ENCODE assay signal across 27 cellular contexts in genomic region chr5:74657165-74657564, GRCh38.
"Had no signal": no experiment of that assay in that cellular context is flagged by ENCODE, and none has a peak within 500 bp of the region (broad histone marks: within the 10 kb centered on the region; RNA-seq: fewer than 3 reads in every experiment).

No MANE protein-coding gene starts in this region.

- H3K36me3 ChIP-seq: colonic mucosa had no signal

- H3K9me3 Mint-ChIP-seq: activated CD4-positive, alpha-beta memory T cell treated with anti-CD3 and anti-CD28 coated beads for 36 hours; activated CD4-positive, alpha-beta T cell treated with anti-CD3 and anti-CD28 coated beads, Interleukin-2, amount 10 ng/mL, durations not matched to agents 24 days and 14 days; activated T-cell treated with anti-CD3 and anti-CD28 coated beads, Interleukin-2, amount 50 U/mL, for 24 hours; activated T-helper 17 cell treated with anti-CD3 and anti-CD28 coated beads, Interleukin-2, amount 50 U/mL, for 72 hours had no signal

- H3K9me3 ChIP-seq: body of pancreas, colonic mucosa had no signal

- H3K27ac Mint-ChIP-seq: activated CD4-positive, alpha-beta memory T cell treated with anti-CD3 and anti-CD28 coated beads for 36 hours; activated CD4-positive, alpha-beta T cell treated with anti-CD3 and anti-CD28 coated beads for 36 hours; activated CD4-positive, alpha-beta T cell treated with anti-CD3 and anti-CD28 coated beads, Interleukin-2, amount 10 ng/mL, durations not matched to agents 24 days and 14 days; activated CD8-positive, alpha-beta memory T cell treated with anti-CD3 and anti-CD28 coated beads, Interleukin-2, amount 10 ng/mL, durations not matched to agents 7 days and 5 days; activated CD8-positive, alpha-beta T cell treated with anti-CD3 and anti-CD28 coated beads, Interleukin-2, amount 10 ng/mL, durations not matched to agents 7 days and 5 days; activated naive CD8-positive, alpha-beta T cell; activated T-cell treated with anti-CD3 and anti-CD28 coated beads, Interleukin-2, amount 50 U/mL, for 24 hours; activated T-helper 17 cell treated with anti-CD3 and anti-CD28 coated beads, Interleukin-2, amount 50 U/mL, for 72 hours had no signal

- H3K4me3 Mint-ChIP-seq: activated CD4-positive, alpha-beta memory T cell treated with anti-CD3 and anti-CD28 coated beads for 36 hours; activated CD4-positive, alpha-beta T cell treated with anti-CD3 and anti-CD28 coated beads for 36 hours; activated CD4-positive, alpha-beta T cell treated with anti-CD3 and anti-CD28 coated beads, Interleukin-2, amount 10 ng/mL, durations not matched to agents 24 days and 14 days; activated CD8-positive, alpha-beta memory T cell treated with anti-CD3 and anti-CD28 coated beads, Interleukin-2, amount 10 ng/mL, durations not matched to agents 7 days and 5 days; activated CD8-positive, alpha-beta T cell treated with anti-CD3 and anti-CD28 coated beads, Interleukin-2, amount 10 ng/mL, durations not matched to agents 7 days and 5 days; activated naive CD8-positive, alpha-beta T cell; activated T-cell treated with anti-CD3 and anti-CD28 coated beads, Interleukin-2, amount 50 U/mL, for 24 hours; activated T-helper 17 cell treated with anti-CD3 and anti-CD28 coated beads, Interleukin-2, amount 50 U/mL, for 72 hours had no signal

- H3K4me1 ChIP-seq: colonic mucosa had no signal

- H3K27ac ChIP-seq: body of pancreas, colonic mucosa, epithelial cell of prostate had no signal

- H3K4me3 ChIP-seq: body of pancreas, colonic mucosa had no signal

- ATAC-seq: activated CD4-positive, alpha-beta T cell treated with anti-CD3 and anti-CD28 coated beads for 36 hours; activated CD8-positive, alpha-beta memory T cell treated with anti-CD3 and anti-CD28 coated beads, Interleukin-2, amount 10 ng/mL, durations not matched to agents 7 days and 5 days; activated CD8-positive, alpha-beta T cell treated with anti-CD3 and anti-CD28 coated beads, Interleukin-2, amount 10 ng/mL, durations not matched to agents 7 days and 5 days; activated T-helper 17 cell treated with anti-CD3 and anti-CD28 coated beads, Interleukin-2, amount 50 U/mL, for 72 hours; body of pancreas had no signal

- H3K36me3 Mint-ChIP-seq: activated CD4-positive, alpha-beta memory T cell treated with anti-CD3 and anti-CD28 coated beads for 36 hours; activated CD8-positive, alpha-beta memory T cell treated with anti-CD3 and anti-CD28 coated beads, Interleukin-2, amount 10 ng/mL, durations not matched to agents 7 days and 5 days; activated naive CD8-positive, alpha-beta T cell had no signal

- H3K4me1 Mint-ChIP-seq: activated CD4-positive, alpha-beta T cell treated with anti-CD3 and anti-CD28 coated beads for 36 hours; activated CD4-positive, alpha-beta T cell treated with anti-CD3 and anti-CD28 coated beads, Interleukin-2, amount 10 ng/mL, durations not matched to agents 24 days and 14 days; activated CD8-positive, alpha-beta memory T cell treated with anti-CD3 and anti-CD28 coated beads, Interleukin-2, amount 10 ng/mL, durations not matched to agents 7 days and 5 days; activated T-helper 17 cell treated with anti-CD3 and anti-CD28 coated beads, Interleukin-2, amount 50 U/mL, for 72 hours had no signal

- DNase-seq: activated CD4-positive, alpha-beta memory T cell treated with anti-CD3 and anti-CD28 coated beads for 36 hours; activated CD4-positive, alpha-beta T cell treated with anti-CD3 and anti-CD28 coated beads for 36 hours; activated CD4-positive, alpha-beta T cell treated with anti-CD3 and anti-CD28 coated beads, Interleukin-2, amount 10 ng/mL, durations not matched to agents 24 days and 14 days; activated CD4-positive, CD25-positive, alpha-beta regulatory T cell; activated CD4-positive, CD25-positive, alpha-beta regulatory T cell treated with anti-CD3 and anti-CD28 coated beads, Interleukin-2, amount 50 U/mL, for 72 hours; activated CD8-positive, alpha-beta memory T cell treated with anti-CD3 and anti-CD28 coated beads, Interleukin-2, amount 10 ng/mL, durations not matched to agents 7 days and 5 days; activated CD8-positive, alpha-beta memory T cell treated with anti-CD3 and anti-CD28 coated beads, Interleukin-2, amount 50 U/mL, for 48 hours; activated CD8-positive, alpha-beta T cell treated with anti-CD3 and anti-CD28 coated beads, Interleukin-2, amount 10 ng/mL, durations not matched to agents 7 days and 5 days; activated effector memory CD4-positive, alpha-beta T cell treated with Interleukin-2 at 50 U/mL for 16 hours; activated gamma-delta T cell treated with Interleukin-2 at 50 U/mL for 16 hours; activated naive CD4-positive, alpha-beta T cell treated with anti-CD3 and anti-CD28 coated beads, Interleukin-2, amount 50 U/mL, for 16 hours; activated naive CD4-positive, alpha-beta T cell treated with Interleukin-2 at 50 U/mL for 16 hours; activated T-cell treated with anti-CD3 and anti-CD28 coated beads for 4 hours; activated T-cell treated with anti-CD3 and anti-CD28 coated beads, Interleukin-2, amount 50 U/mL, for 24 hours; amniotic stem cell; anterior cingulate cortex; body of pancreas; central memory CD4-positive, alpha-beta T cell; cerebellar nuclear complex; colonic mucosa; effector CD8-positive, alpha-beta T cell; foreskin fibroblast; T-helper 1 cell; T-helper 2 cell had no signal

- H3K27me3 ChIP-seq: body of pancreas, colonic mucosa had no signal
